In the genomic region with DNA sequence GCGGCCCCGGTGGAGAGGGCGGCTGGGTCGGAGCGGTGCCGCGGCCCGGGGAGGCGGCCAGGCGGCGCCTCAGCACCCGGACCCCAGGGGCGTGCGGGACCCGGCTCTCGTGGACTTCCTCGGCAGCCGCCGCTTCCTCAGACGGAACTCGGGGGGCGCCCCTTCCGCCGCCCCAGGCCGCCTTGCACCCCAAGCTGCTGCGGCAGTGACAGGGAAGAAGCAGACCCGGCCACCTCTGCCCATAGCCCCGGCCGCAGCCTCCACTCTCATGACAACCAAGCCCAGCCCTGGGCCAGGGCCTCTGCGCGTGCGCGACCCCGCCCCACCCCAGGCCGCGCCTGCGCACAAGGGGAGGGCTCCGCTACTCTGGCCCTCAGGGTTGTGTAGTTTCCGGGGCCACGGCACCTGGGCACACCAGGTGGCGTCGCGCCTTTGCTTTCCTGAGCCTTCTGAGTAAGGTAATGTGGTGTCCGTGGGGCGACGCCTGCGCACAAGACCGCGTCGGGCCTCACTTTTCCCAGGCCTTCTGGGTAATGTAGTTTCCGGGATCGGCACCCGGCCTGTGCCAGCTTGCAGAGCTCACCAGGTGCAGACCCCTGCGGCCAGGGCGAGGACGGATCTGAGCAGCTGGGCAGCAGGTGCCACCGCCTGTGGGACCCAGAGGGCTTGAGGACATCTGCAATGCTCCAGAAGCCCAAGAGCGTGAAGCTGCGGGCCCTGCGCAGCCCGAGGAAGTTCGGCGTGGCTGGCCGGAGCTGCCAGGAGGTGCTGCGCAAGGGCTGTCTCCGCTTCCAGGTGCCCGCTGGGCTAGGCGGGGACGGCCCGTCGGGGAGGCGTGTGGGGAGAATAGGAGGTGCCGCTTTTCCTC, we compare ENCODE assay signal across 8 cellular contexts. TPM values are rescaled to one million over a fixed set of nuclear protein-coding genes. Genes with fewer than 3 reads are reported as not detected.
DNase-seq lines count a peak whose midpoint lies in the region; ATAC-seq and TF ChIP-seq lines count a peak whose summit lies in the region.

A gene (minus strand): TSS at position 289 of the 868 bp plus-strand sequence. CDS start 4,804 bp downstream, outside the sequence.
A gene with protein sequence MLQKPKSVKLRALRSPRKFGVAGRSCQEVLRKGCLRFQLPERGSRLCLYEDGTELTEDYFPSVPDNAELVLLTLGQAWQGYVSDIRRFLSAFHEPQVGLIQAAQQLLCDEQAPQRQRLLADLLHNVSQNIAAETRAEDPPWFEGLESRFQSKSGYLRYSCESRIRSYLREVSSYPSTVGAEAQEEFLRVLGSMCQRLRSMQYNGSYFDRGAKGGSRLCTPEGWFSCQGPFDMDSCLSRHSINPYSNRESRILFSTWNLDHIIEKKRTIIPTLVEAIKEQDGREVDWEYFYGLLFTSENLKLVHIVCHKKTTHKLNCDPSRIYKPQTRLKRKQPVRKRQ (plus strand): TSS at position 554 of the 868 bp plus-strand sequence. CDS start 128 bp downstream, at position 682.

- peak within 1 kb of the TSS; percentile 79 for H3K9ac ChIP-seq in GM23248

- H3K4me2 ChIP-seq in GM23248 (ENCODE audit: unreplicated experiment): peak within 1 kb of the TSS; percentile 96

- H3K4me3 ChIP-seq in GM23248: peak within 1 kb of the TSS; percentile 78
- peak within 1 kb of the TSS; percentile 85 for H3K4me3 ChIP-seq in RWPE2 (ENCODE audit: severe bottlenecking)
- H3K4me3 ChIP-seq in fibroblast of the aortic adventitia (ENCODE audit: low read depth, low read length): peak within 1 kb of the TSS; percentile 98

- H3K36me3 Mint-ChIP-seq in nephron (ENCODE audit: low read depth): peaks cover 8% of the 10 kb centered on the region
- no peaks in the 10 kb centered on the region for H3K36me3 Mint-ChIP-seq in stimulated activated naive CD8-positive, alpha-beta T cell treated with anti-CD3 and anti-CD28 coated beads, Interleukin-15, Interleukin-2, amounts not matched to agents 100 ng/mL and 50 ng/mL, for 24 hours (ENCODE audit: low read depth)

- H3K27ac ChIP-seq in GM23248 (no peak within 1 kb of the TSS), RWPE2 (ENCODE audit: poor library complexity, severe bottlenecking) (peak within 1 kb of the TSS; percentile 3)

- peaks cover 4% of the 10 kb centered on the region; the same call in 1 of the 2 replicates for H3F3A ChIP-seq in GM23248 (ENCODE audit: insufficient read depth)

- H3K79me2 ChIP-seq in GM23248 (ENCODE audit: insufficient read depth): peaks cover 42% of the 10 kb centered on the region

- in situ Hi-C loops in GM23248 (cut with MboI): no loop called here

- H3K4me3 Mint-ChIP-seq in nephron: peak within 1 kb of the TSS; percentile 96 to 99 (median 97)
- peak within 1 kb of the TSS; percentile 96 for H3K4me3 Mint-ChIP-seq in stimulated activated naive CD8-positive, alpha-beta T cell treated with anti-CD3 and anti-CD28 coated beads, Interleukin-15, Interleukin-2, amounts not matched to agents 100 ng/mL and 50 ng/mL, for 24 hours

- no peaks in the 10 kb centered on the region for H3K9me2 ChIP-seq in GM23248 (ENCODE audit: insufficient read depth)

- peak within 1 kb of the TSS; percentile 85 for H2AFZ ChIP-seq in GM23248

- DNase-seq in EH (ENCODE audit: low read depth) (peak; percentile 83), GM23248 (peak; percentile 84), Kasumi-1 (lab: John Stamatoyannopoulos, UW) (peak; percentile 82 to 87), RWPE2 (ENCODE audit: low spot score) (peak; percentile 98), fibroblast of the aortic adventitia (ENCODE audit: low read depth) (peak; percentile 71)
- DNase-seq in activated T-helper 9 cell treated with anti-CD3 and anti-CD28 coated beads, Interleukin-2, amount 50 U/mL, for 16 hours (ENCODE audit: low read depth): peak; percentile 96

- no peaks in the 10 kb centered on the region; the same call in 1 of the 2 replicates for H4K20me1 ChIP-seq in GM23248 (ENCODE audit: insufficient read depth)

- H3K27ac Mint-ChIP-seq in nephron: peak within 1 kb of the TSS; percentile 47 to 83 (median 78)
- peak within 1 kb of the TSS; percentile 91 for H3K27ac Mint-ChIP-seq in stimulated activated naive CD8-positive, alpha-beta T cell treated with anti-CD3 and anti-CD28 coated beads, Interleukin-15, Interleukin-2, amounts not matched to agents 100 ng/mL and 50 ng/mL, for 24 hours

- H3K9me3 ChIP-seq in GM23248 (ENCODE audit: low read depth) (no peaks in the 10 kb centered on the region), RWPE2 (ENCODE audit: severe bottlenecking) (no peaks in the 10 kb centered on the region)

- TF ChIP-seq CTCF in RWPE2 (IDR thresholded peaks at IDR 0.05; ENCODE audit: poor library complexity, severe bottlenecking) (peak; percentile 72), fibroblast of the aortic adventitia (IDR thresholded peaks at IDR 0.05; ENCODE audit: insufficient read depth, low read length) (no peak), nephron (IDR thresholded peaks at IDR 0.05; ENCODE audit: unreplicated experiment in 3 of 3) (peak in 1 of 3 experiments; percentile 40)

- ATAC-seq in RWPE2 (ENCODE audit: low read depth): peak; percentile 92

- WGBS in GM23248 (ENCODE audit: low coverage in 1 of 2, low lambda C conversion rate in 2 of 2, missing lambda C conversion rate in 2 of 2), 2 experiments: 1 to 2% methylated on average over 42 to 48 of the region's 73 CpGs

- H3K4me1 ChIP-seq in GM23248 (ENCODE audit: insufficient read depth) (peaks cover 13% of the 10 kb centered on the region), RWPE2 (ENCODE audit: insufficient read depth, poor library complexity, severe bottlenecking) (no peaks in the 10 kb centered on the region)

- H3K4me1 Mint-ChIP-seq in nephron: peaks cover 11% of the 10 kb centered on the region
- peaks cover 26% of the 10 kb centered on the region for H3K4me1 Mint-ChIP-seq in stimulated activated naive CD8-positive, alpha-beta T cell treated with anti-CD3 and anti-CD28 coated beads, Interleukin-15, Interleukin-2, amounts not matched to agents 100 ng/mL and 50 ng/mL, for 24 hours (ENCODE audit: low read depth)

- no peaks in the 10 kb centered on the region for H3K9me3 Mint-ChIP-seq in nephron
- H3K9me3 Mint-ChIP-seq in stimulated activated naive CD8-positive, alpha-beta T cell treated with anti-CD3 and anti-CD28 coated beads, Interleukin-15, Interleukin-2, amounts not matched to agents 100 ng/mL and 50 ng/mL, for 24 hours: no peaks in the 10 kb centered on the region

- H3K27me3 ChIP-seq in GM23248 (replicated peaks; ENCODE audit: insufficient read depth): no peaks in the 10 kb centered on the region
- H3K27me3 ChIP-seq in RWPE2 (ENCODE audit: insufficient read depth, poor library complexity, severe bottlenecking): no peaks in the 10 kb centered on the region

- H3K27me3 Mint-ChIP-seq in nephron (ENCODE audit: low read depth): no peaks in the 10 kb centered on the region
- H3K27me3 Mint-ChIP-seq in stimulated activated naive CD8-positive, alpha-beta T cell treated with anti-CD3 and anti-CD28 coated beads, Interleukin-15, Interleukin-2, amounts not matched to agents 100 ng/mL and 50 ng/mL, for 24 hours: no peaks in the 10 kb centered on the region

- H3K36me3 ChIP-seq in GM23248 (ENCODE audit: low read depth): no peaks in the 10 kb centered on the region
- H3K36me3 ChIP-seq in RWPE2 (ENCODE audit: low read depth): no peaks in the 10 kb centered on the region; the same call in 1 of the 2 replicates

RNA-seq across cellular contexts. Expression of the first gene that starts in this region (rescaled TPM):
- 12.3 and 14.8 TPM in 2 replicates for total RNA-seq in GM23248 (2014; rRNA removed; shearing (Covaris generic))
- 24.7 and 29.8 TPM in 2 replicates for polyA plus RNA-seq in GM23248 (2016; fragmentation: Nextera tagmentation; extraction: Ambion mirVana)
- total RNA-seq in fibroblast of the aortic adventitia (ENCODE audit: low replicate concordance): 16.9 and 24.9 TPM in 2 replicates

RNA-seq across cellular contexts. Expression of the second gene that starts in this region (rescaled TPM):
- total RNA-seq in GM23248 (2014; rRNA removed; shearing (Covaris generic)): 6.4 and 18.3 TPM in 2 replicates
- 2.4 and 3.2 TPM in 2 replicates for polyA plus RNA-seq in GM23248 (2016; fragmentation: Nextera tagmentation; extraction: Ambion mirVana)
- total RNA-seq in fibroblast of the aortic adventitia (ENCODE audit: low replicate concordance): 3.6 and 7.8 TPM in 2 replicates
